Comparison of ENCODE assay signal across 10 cellular contexts in genomic region chr17:57480438-57481196, GRCh38.
DNase-seq lines count a peak whose midpoint lies in the region; ATAC-seq and TF ChIP-seq lines count a peak whose summit lies in the region.
"Had no signal": no experiment of that assay in that cellular context is flagged by ENCODE, and none has a peak within 500 bp of the region (broad histone marks: within the 10 kb centered on the region; RNA-seq: fewer than 3 reads in every experiment).

No MANE protein-coding gene starts in this region.

- peak overlapping the region; percentile 8 to 39 for H3K4ac ChIP-seq in mesenchymal stem cell (ENCODE audit: low read depth in 1 of 2, low read length in 2 of 2)

- H2AK5ac ChIP-seq in mesenchymal stem cell (ENCODE audit: low read length, severe bottlenecking) = no peak overlapping the region

- DNase-seq in AG09309 (ENCODE audit: low read depth) (peak; percentile 16), HPDE6-E6E7 (ENCODE audit: extremely low spot score) (peak; percentile 29), astrocyte of the hippocampus (ENCODE audit: low read depth, low spot score) (peak; percentile 90), mesenchymal stem cell (peak; percentile 92), medulla oblongata (ENCODE audit: extremely low spot score) (no peak), amygdala (lab: John Stamatoyannopoulos, UW) (no peak), ureter (ENCODE audit: low spot score) (no peak)
- DNase-seq: midbrain; stimulated activated naive CD4-positive, alpha-beta T cell had no signal

- H3K79me1 ChIP-seq in mesenchymal stem cell (replicated peaks; ENCODE audit: low read length, poor library complexity, severe bottlenecking) = peaks cover 43% of the 10 kb centered on the region

- no peaks in the 10 kb centered on the region for H3K9me3 ChIP-seq in mesenchymal stem cell (ENCODE audit: control insufficient read depth, low read length)

- peak overlapping the region; percentile 21 for H2BK120ac ChIP-seq in mesenchymal stem cell (ENCODE audit: low read depth, low read length)

- no peak overlapping the region for H3K23ac ChIP-seq in mesenchymal stem cell (ENCODE audit: low read length in 2 of 2)

- no peak overlapping the region for H3K4me2 ChIP-seq in mesenchymal stem cell (ENCODE audit: low read length, poor library complexity, severe bottlenecking)

- peaks cover 0 to 7% of the 10 kb centered on the region in 2 experiments for H3K36me3 ChIP-seq in mesenchymal stem cell (ENCODE audit: control insufficient read depth in 1 of 2, insufficient read depth in 2 of 2, low read depth in 1 of 2, low read length in 2 of 2)

- H3K18ac ChIP-seq in mesenchymal stem cell (ENCODE audit: low read depth in 1 of 2, low read length in 2 of 2) = peak overlapping the region in 1 of 2 experiments; percentile 53

- no peak overlapping the region for H3K9ac ChIP-seq in mesenchymal stem cell (ENCODE audit: low read length)

- peak overlapping the region; percentile 49 to 50 for H2BK12ac ChIP-seq in mesenchymal stem cell (ENCODE audit: low read length in 2 of 2)

- peaks cover 11% of the 10 kb centered on the region for H3K4me1 ChIP-seq in mesenchymal stem cell (ENCODE audit: control insufficient read depth, insufficient read depth, low read depth, low read length)

- 81% methylated on average over 4 of the region's 4 CpGs for WGBS in mesenchymal stem cell

- no peak overlapping the region for H3K14ac ChIP-seq in mesenchymal stem cell (ENCODE audit: low read length in 2 of 2)

- H3K4me3 ChIP-seq in AG09309 (ENCODE audit: control insufficient read depth, low read depth, low read length) = no peak overlapping the region
- no peak overlapping the region for H3K4me3 ChIP-seq in mesenchymal stem cell (ENCODE audit: insufficient read depth in 1 of 2, low read depth in 1 of 2, low read length in 2 of 2)

- H2BK5ac ChIP-seq in mesenchymal stem cell (ENCODE audit: low read depth, low read length, poor library complexity, severe bottlenecking) = no peak overlapping the region

- peaks cover 0 to 68% of the 10 kb centered on the region in 2 experiments for H3K27me3 ChIP-seq in mesenchymal stem cell (ENCODE audit: control insufficient read depth in 1 of 2, insufficient read depth in 1 of 2, low read length in 2 of 2)

- no peak overlapping the region for H4K91ac ChIP-seq in mesenchymal stem cell (ENCODE audit: low read length)

- no peak for TF ChIP-seq CTCF in AG09309 (IDR thresholded peaks at IDR 0.05; ENCODE audit: control insufficient read depth, insufficient read depth, low read depth, low read length, missing control alignments)

- no peak overlapping the region for H2AFZ ChIP-seq in mesenchymal stem cell (ENCODE audit: low read depth, low read length)

- H4K8ac ChIP-seq in mesenchymal stem cell (ENCODE audit: low read length) = peak overlapping the region; percentile 3

- no peak overlapping the region for H3K27ac ChIP-seq in mesenchymal stem cell (ENCODE audit: low read length, poor library complexity, severe bottlenecking)

- peak overlapping the region; percentile 55 for H2BK15ac ChIP-seq in mesenchymal stem cell (ENCODE audit: low read depth, poor library complexity, severe bottlenecking)

- no peak for ATAC-seq in HG02885 (IDR thresholded peaks at IDR 0.05; ENCODE audit: poor library complexity, unreplicated experiment)

Comparison
In these comparisons a context has a peak if more than half of its experiments do, and no peak if none do; other contexts are left out.
1. DNase-seq: peak in AG09309 (single experiment), HPDE6-E6E7 (single experiment), astrocyte of the hippocampus (single experiment) and mesenchymal stem cell (single experiment); none in medulla oblongata (single experiment), amygdala (0 of 56) and ureter (single experiment).